Comparison of ENCODE assay signal across 10 cellular contexts in genomic region chr18:75249192-75249551, GRCh38. TPM values are rescaled to one million over a fixed set of nuclear protein-coding genes. Genes with fewer than 3 reads are reported as not detected.
A peak's percentile ranks its signal among the peaks of the same experiment; 100 is the strongest.
DNase-seq lines count a peak whose midpoint lies in the region; ATAC-seq, FAIRE-seq and TF ChIP-seq lines count a peak whose summit lies in the region.
"Had no signal": no experiment of that assay in that cellular context is flagged by ENCODE, and none has a peak within 500 bp of the region (broad histone marks: within the 10 kb centered on the region; RNA-seq: fewer than 3 reads in every experiment).

No MANE protein-coding gene starts in this region.

- H3K9me3 ChIP-seq in heart right ventricle, result no peaks in the 10 kb centered on the region
- H3K9me3 ChIP-seq in mammary epithelial cell (replicated peaks; ENCODE audit: insufficient read depth, low read length), result no peaks in the 10 kb centered on the region
- H3K9me3 ChIP-seq in neutrophil, result no peaks in the 10 kb centered on the region

- peak overlapping the region in 6 of 10 donors; percentile 60 to 85 (median 84) for H3K27ac ChIP-seq in heart right ventricle
- H3K27ac ChIP-seq in mammary epithelial cell (ENCODE audit: insufficient read depth, low read depth, low read length), result no peak overlapping the region
- peak overlapping the region; percentile 69 for H3K27ac ChIP-seq in neutrophil
- H3K27ac ChIP-seq in urinary bladder (ENCODE audit: low read depth), result peak overlapping the region; percentile 79

- DNase-seq in heart right ventricle (no peak), cardiac septum (ENCODE audit: low spot score) (no peak), mammary epithelial cell (no peak), RCC 7860 (ENCODE audit: low spot score) (no peak), HCEC 1CT (no peak), NCI-H2081 treated with DMSO at 0.1 percent for 48 hours (lab: John Stamatoyannopoulos, UW) (no peak)
- DNase-seq: activated CD4-positive, alpha-beta T cell treated with anti-CD3 and anti-CD28 coated beads, Interleukin-2, amount 50 U/mL, for 4 hours had no signal

- peak overlapping the region; percentile 80 for H2AFZ ChIP-seq in mammary epithelial cell (ENCODE audit: low read depth, low read length)

- in situ Hi-C loops in mammary epithelial cell (cut with MboI; ENCODE audit: low sequenced_read_pairs in 2 of 2), result loop anchor here in 1 of 2 donors (10.0 kb wide), 1 partner anchor 604 kb away; no protein-coding TSS in a partner anchor

- H3K4me1 ChIP-seq in heart right ventricle (peaks cover 4 to 76% (median 48%) of the 10 kb centered on the region in 9 donors), mammary epithelial cell (ENCODE audit: insufficient read depth, low read length) (peaks cover 31% of the 10 kb centered on the region), neutrophil (ENCODE audit: control insufficient read depth in 1 of 2, insufficient read depth in 1 of 2, low read depth in 1 of 2, low read length in 1 of 2) (peaks cover 26 to 29% of the 10 kb centered on the region in 2 experiments), urinary bladder (ENCODE audit: insufficient read depth) (peaks cover 3% of the 10 kb centered on the region)

- H3K27me3 ChIP-seq in heart right ventricle (no peaks in the 10 kb centered on the region), mammary epithelial cell (ENCODE audit: insufficient read depth, low read length) (no peaks in the 10 kb centered on the region), neutrophil (no peaks in the 10 kb centered on the region)

- H3K4me3 ChIP-seq in heart right ventricle (no peak overlapping the region), mammary epithelial cell (replicated peaks in 1 of 3; ENCODE audit: insufficient read depth in 1 of 3, low read depth in 2 of 3, low read length in 3 of 3) (peak overlapping the region in 1 of 3 experiments; percentile 59), neutrophil (ENCODE audit: low read depth in 1 of 2, low read length in 1 of 2) (no peak overlapping the region), urinary bladder (ENCODE audit: low read depth, low read length) (no peak overlapping the region)
- H3K4me3 ChIP-seq: lung had no signal

- CTCF ChIA-PET in mammary epithelial cell (lab: Charles Lee; ENCODE audit: low non-redundant PET), result interaction anchor here (0.6 kb wide), 1 partner anchor 1008 kb away, joined by 4 read pairs; no protein-coding TSS in a partner anchor

- ATAC-seq in heart right ventricle, result peak in 1 of 8 donors; percentile 33

- no peaks in the 10 kb centered on the region for H4K20me1 ChIP-seq in mammary epithelial cell (ENCODE audit: insufficient read depth, low read length)

- 96 to 98% methylated on average over 9 of the region's 9 CpGs for WGBS in heart right ventricle, 2 donors
- 40% methylated on average over 1 of the region's 9 CpGs for WGBS in mammary epithelial cell (ENCODE audit: low coverage, missing lambda C conversion rate)
- WGBS in urinary bladder, result 97% methylated on average over 9 of the region's 9 CpGs

- peak overlapping the region; percentile 100 for H3K4me2 ChIP-seq in mammary epithelial cell (ENCODE audit: insufficient read depth, low read depth, low read length)

- dilution Hi-C loops in mammary epithelial cell (cut with HindIII; ENCODE audit: low sequenced_read_pairs), result no loop called here

- TF ChIP-seq CTCF in heart right ventricle (IDR thresholded peaks at IDR 0.05), result no peak
- no peak for TF ChIP-seq CTCF in mammary epithelial cell (conservative IDR thresholded peaks at IDR 0.05 in 1 of 2, IDR thresholded peaks at IDR 0.05 in 1 of 2; ENCODE audit: extremely low read depth in 1 of 2, insufficient read depth in 1 of 2, low read depth in 1 of 2, low read length in 2 of 2)
- no peak for TF ChIP-seq CTCF in neutrophil (IDR thresholded peaks at IDR 0.05)

- peaks cover 46% of the 10 kb centered on the region for H3K79me2 ChIP-seq in mammary epithelial cell (ENCODE audit: insufficient read depth, low read length)

- intact Hi-C loops in heart right ventricle (cut with DNase I), result loop anchor here in 5 of 10 donors (5.0 kb wide), 1 partner anchor 37 kb away; the partner anchor contains the start of gene TSHZ1 (in 5 of the 5)
- intact Hi-C loops in cardiac septum (cut with DNase I), result no loop called here
- intact Hi-C loops in mammary epithelial cell (cut with micrococcal nuclease), result loop anchor here (5.0 kb wide), 3 partner anchors 243 to 883 kb away; no protein-coding TSS in a partner anchor

- no peak for FAIRE-seq in RCC 7860 (lab: Jason Lieb, UNC)

- no TSS peak for BruUV-seq in mammary epithelial cell (replicated peaks; lab: Mats Ljungman, UMichigan)

- H3K36me3 ChIP-seq in heart right ventricle (no peaks in the 10 kb centered on the region), mammary epithelial cell (ENCODE audit: insufficient read depth, low read length) (no peaks in the 10 kb centered on the region), neutrophil (no peaks in the 10 kb centered on the region), urinary bladder (ENCODE audit: insufficient read depth) (no peaks in the 10 kb centered on the region)

- H3K9ac ChIP-seq in mammary epithelial cell (ENCODE audit: insufficient read depth, low read length), result no peak overlapping the region

RNA-seq across cellular contexts. Expression of gene TSHZ1, which starts 38.6 kb away (rescaled TPM):
- 10 to 100 TPM; 13.2 to 22.9 (median 18.3) TPM for total RNA-seq in heart right ventricle
- polyA plus RNA-seq in heart right ventricle, result 10 to 100 TPM in 1 of 2 donors, 1 to 10 TPM in 1; 4.8 to 10.7 TPM
- total RNA-seq in cardiac septum, result 13.3 TPM
- total RNA-seq in mammary epithelial cell, result 1 to 10 TPM; 4.7 to 8.1 TPM
- polyA plus RNA-seq in mammary epithelial cell, result 2.0 TPM
- 7.0 TPM for polyA minus RNA-seq in mammary epithelial cell
- total RNA-seq in urinary bladder, result 10.3 TPM
- polyA plus RNA-seq in urinary bladder, result 22.5 TPM

RNA-seq across cellular contexts. Expression of gene PTGR3, which starts 40.2 kb away (rescaled TPM):
- total RNA-seq in heart right ventricle (10 to 100 TPM; 48.5 to 71.3 (median 58.8) TPM), cardiac septum (33.7 TPM), mammary epithelial cell (10 to 100 TPM; 15.2 to 29.4 TPM), urinary bladder (20.8 TPM)
- polyA plus RNA-seq in heart right ventricle (10 to 100 TPM; 10.0 to 19.2 TPM), mammary epithelial cell (31.3 TPM), urinary bladder (23.9 TPM)
- polyA minus RNA-seq in mammary epithelial cell, result 27.9 TPM
